29 cellular contexts compared by ENCODE assay signal in the genomic region with DNA sequence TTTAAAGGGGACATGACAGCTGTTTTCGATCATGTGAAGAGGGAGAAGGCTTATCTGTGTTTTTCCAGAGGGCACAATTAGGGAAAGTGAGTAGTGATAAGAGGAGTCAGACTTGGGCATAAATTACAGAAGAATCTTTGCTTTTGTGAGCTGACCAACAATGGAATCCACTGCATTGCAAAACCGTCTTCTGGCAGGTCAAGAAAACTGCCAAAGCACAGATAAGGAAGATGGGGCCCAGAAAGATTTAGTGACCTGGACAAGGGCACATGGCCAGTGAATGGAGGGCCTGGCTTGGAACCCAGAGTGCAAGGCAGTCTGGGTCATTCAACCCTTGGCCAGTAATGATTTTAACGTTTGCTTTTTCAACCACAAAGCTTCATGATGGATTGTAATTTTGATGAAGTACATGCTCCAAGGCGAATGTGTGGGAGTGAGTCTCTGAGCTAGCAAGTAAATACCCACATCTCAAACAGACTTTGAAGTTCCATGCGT.
DNase-seq lines count a peak whose midpoint lies in the region; ATAC-seq, FAIRE-seq and TF ChIP-seq lines count a peak whose summit lies in the region.
"Had no signal": no experiment of that assay in that cellular context is flagged by ENCODE, and none has a peak within 500 bp of the region (broad histone marks: within the 10 kb centered on the region; RNA-seq: fewer than 3 reads in every experiment).

No MANE protein-coding gene starts in this region.

- H2BK120ac ChIP-seq in mesenchymal stem cell (ENCODE audit: low read depth, low read length), result no peak overlapping the region

- H3K4ac ChIP-seq in mesenchymal stem cell (ENCODE audit: low read depth in 1 of 2, low read length in 2 of 2), result no peak overlapping the region

- H3K9me3 Mint-ChIP-seq in activated T-helper 17 cell treated with anti-CD3 and anti-CD28 coated beads, Interleukin-2, amount 50 U/mL, for 72 hours, result no peaks in the 10 kb centered on the region

- H2BK5ac ChIP-seq in mesenchymal stem cell (ENCODE audit: low read depth, low read length, poor library complexity, severe bottlenecking), result no peak overlapping the region

- no peak overlapping the region for H3K4me3 Mint-ChIP-seq in activated T-helper 17 cell treated with anti-CD3 and anti-CD28 coated beads, Interleukin-2, amount 50 U/mL, for 72 hours
- H3K4me3 Mint-ChIP-seq: activated CD4-positive, alpha-beta memory T cell treated with anti-CD3 and anti-CD28 coated beads, Interleukin-2, amount 10 ng/mL, durations not matched to agents 7 days and 5 days; activated T-cell treated with anti-CD3 and anti-CD28 coated beads, Interleukin-2, amount 50 U/mL, for 24 hours; naive B cell; stimulated activated naive CD8-positive, alpha-beta T cell treated with anti-CD3 and anti-CD28 coated beads, Interleukin-15, Interleukin-2, amounts not matched to agents 100 ng/mL and 50 ng/mL, for 24 hours; T-helper 17 cell had no signal

- H3K4me2 ChIP-seq in mesenchymal stem cell (ENCODE audit: low read length, poor library complexity, severe bottlenecking), result no peak overlapping the region
- H3K4me2 ChIP-seq: BLaER1 had no signal

- H4K8ac ChIP-seq in mesenchymal stem cell (ENCODE audit: low read length), result no peak overlapping the region

- H2BK12ac ChIP-seq in mesenchymal stem cell (ENCODE audit: low read length in 2 of 2), result no peak overlapping the region

- H3K18ac ChIP-seq in mesenchymal stem cell (ENCODE audit: low read depth in 1 of 2, low read length in 2 of 2), result no peak overlapping the region

- H3K27me3 Mint-ChIP-seq in activated T-helper 17 cell treated with anti-CD3 and anti-CD28 coated beads, Interleukin-2, amount 50 U/mL, for 72 hours, result peaks cover 3% of the 10 kb centered on the region
- H3K27me3 Mint-ChIP-seq: stimulated activated naive CD8-positive, alpha-beta T cell treated with anti-CD3 and anti-CD28 coated beads, Interleukin-15, Interleukin-2, amounts not matched to agents 100 ng/mL and 50 ng/mL, for 24 hours had no signal

- peaks cover 25% of the 10 kb centered on the region for H3K4me1 ChIP-seq in left ventricle myocardium inferior
- H3K4me1 ChIP-seq in mesenchymal stem cell (ENCODE audit: control insufficient read depth, insufficient read depth, low read depth, low read length), result no peaks in the 10 kb centered on the region
- peaks cover 0 to 6% of the 10 kb centered on the region in 2 donors for H3K4me1 ChIP-seq in uterus
- H3K4me1 ChIP-seq: gastroesophageal sphincter, parathyroid adenoma, upper lobe of left lung had no signal

- H3K4me1 Mint-ChIP-seq in activated T-helper 17 cell treated with anti-CD3 and anti-CD28 coated beads, Interleukin-2, amount 50 U/mL, for 72 hours, result no peaks in the 10 kb centered on the region
- H3K4me1 Mint-ChIP-seq: naive B cell had no signal

- H3K79me1 ChIP-seq in mesenchymal stem cell (replicated peaks; ENCODE audit: low read length, poor library complexity, severe bottlenecking), result no peaks in the 10 kb centered on the region

- no peaks in the 10 kb centered on the region for H3K36me3 Mint-ChIP-seq in activated T-helper 17 cell treated with anti-CD3 and anti-CD28 coated beads, Interleukin-2, amount 50 U/mL, for 72 hours (ENCODE audit: low read depth)

- peak; percentile 94 for FAIRE-seq in endometrium (lab: Jason Lieb, UNC)
- FAIRE-seq: A204.1, D721Med, G401.6, GM19239, HTR-8/SVneo had no signal

- H3K4me3 ChIP-seq in left ventricle myocardium inferior (no peak overlapping the region), mesenchymal stem cell (ENCODE audit: insufficient read depth in 1 of 2, low read depth in 1 of 2, low read length in 2 of 2) (no peak overlapping the region), uterus (no peak overlapping the region)
- H3K4me3 ChIP-seq: BLaER1, gastroesophageal sphincter, upper lobe of left lung had no signal

- no peak for ATAC-seq in activated T-helper 17 cell treated with anti-CD3 and anti-CD28 coated beads, Interleukin-2, amount 50 U/mL, for 72 hours (replicated peaks)
- ATAC-seq: activated naive CD4-positive, alpha-beta T cell treated with anti-CD3 and anti-CD28 coated beads, Interleukin-2, amount 50 U/mL, for 72 hours; gastroesophageal sphincter; T-helper 17 cell had no signal

- H3K27ac ChIP-seq in left ventricle myocardium inferior (replicated peaks) (peak overlapping the region; percentile 21), mesenchymal stem cell (ENCODE audit: low read length, poor library complexity, severe bottlenecking) (no peak overlapping the region), uterus (peak overlapping the region; percentile 42 to 80)
- H3K27ac ChIP-seq: BLaER1, brain microvascular endothelial cell, gastroesophageal sphincter, parathyroid adenoma, upper lobe of left lung, WERI-Rb-1 had no signal

- no peak overlapping the region for H3K14ac ChIP-seq in mesenchymal stem cell (ENCODE audit: low read length in 2 of 2)

- peaks cover 13% of the 10 kb centered on the region for H3K9me3 ChIP-seq in left ventricle myocardium inferior (replicated peaks)
- H3K9me3 ChIP-seq in mesenchymal stem cell (ENCODE audit: control insufficient read depth, low read length), result no peaks in the 10 kb centered on the region
- no peaks in the 10 kb centered on the region for H3K9me3 ChIP-seq in uterus
- H3K9me3 ChIP-seq: BLaER1, upper lobe of left lung had no signal

- H3K9ac ChIP-seq in mesenchymal stem cell (ENCODE audit: low read length), result no peak overlapping the region
- H3K9ac ChIP-seq: BLaER1, parathyroid adenoma had no signal

- intact Hi-C loops in left ventricle myocardium inferior (cut with micrococcal nuclease), result no loop called here
- intact Hi-C loops in cardiac septum (cut with DNase I), result loop anchor here (5.0 kb wide), 1 partner anchor 136 kb away; no protein-coding TSS in a partner anchor
- intact Hi-C loops in uterus (cut with DNase I; ENCODE audit: low total_unique reads), result no loop called here

- DNase-seq in left ventricle myocardium inferior, result no peak
- no peak for DNase-seq in cardiac septum (ENCODE audit: low spot score)
- DNase-seq in mesenchymal stem cell, result peak; percentile 38
- peak; percentile 86 to 92 for DNase-seq in uterus
- no peak for DNase-seq in NCI-H446 (lab: John Stamatoyannopoulos, UW)
- DNase-seq in NCI-H1105 treated with DMSO at 0.1 percent for 48 hours (lab: John Stamatoyannopoulos, UW), result no peak
- DNase-seq: activated CD4-positive, alpha-beta memory T cell treated with anti-CD3 and anti-CD28 coated beads, Interleukin-2, amount 10 ng/mL, durations not matched to agents 7 days and 5 days; activated T-cell treated with anti-CD3 and anti-CD28 coated beads, Interleukin-2, amount 50 U/mL, for 24 hours; brain microvascular endothelial cell; cortex of kidney; H7; naive B cell; NCI-H1417 treated with DMSO at 0.1 percent for 48 hours; SIG-M5; T-helper 17 cell; upper lobe of left lung; WERI-Rb-1 had no signal

- H2BK15ac ChIP-seq in mesenchymal stem cell (ENCODE audit: low read depth, poor library complexity, severe bottlenecking), result no peak overlapping the region

- H2AK5ac ChIP-seq in mesenchymal stem cell (ENCODE audit: low read length, severe bottlenecking), result no peak overlapping the region

- H3K23ac ChIP-seq in mesenchymal stem cell (ENCODE audit: low read length in 2 of 2), result no peak overlapping the region

- WGBS in mesenchymal stem cell, result 42% methylated on average over 4 of the region's 5 CpGs

- H3K27ac Mint-ChIP-seq in activated T-helper 17 cell treated with anti-CD3 and anti-CD28 coated beads, Interleukin-2, amount 50 U/mL, for 72 hours, result no peak overlapping the region
- H3K27ac Mint-ChIP-seq: activated CD4-positive, alpha-beta memory T cell treated with anti-CD3 and anti-CD28 coated beads, Interleukin-2, amount 10 ng/mL, durations not matched to agents 7 days and 5 days; activated T-cell treated with anti-CD3 and anti-CD28 coated beads, Interleukin-2, amount 50 U/mL, for 24 hours; naive B cell; stimulated activated naive CD8-positive, alpha-beta T cell treated with anti-CD3 and anti-CD28 coated beads, Interleukin-15, Interleukin-2, amounts not matched to agents 100 ng/mL and 50 ng/mL, for 24 hours; T-helper 17 cell had no signal

- no peaks in the 10 kb centered on the region for H3K27me3 ChIP-seq in left ventricle myocardium inferior (ENCODE audit: low read depth)
- no peaks in the 10 kb centered on the region for H3K27me3 ChIP-seq in mesenchymal stem cell (ENCODE audit: control insufficient read depth in 1 of 2, insufficient read depth in 1 of 2, low read length in 2 of 2)
- H3K27me3 ChIP-seq in uterus, result no peaks in the 10 kb centered on the region
- H3K27me3 ChIP-seq: BLaER1, brain microvascular endothelial cell, gastroesophageal sphincter, upper lobe of left lung had no signal

- H2AFZ ChIP-seq in mesenchymal stem cell (ENCODE audit: low read depth, low read length), result no peak overlapping the region
- H2AFZ ChIP-seq: parathyroid adenoma had no signal

- TF ChIP-seq CTCF in left ventricle myocardium inferior (IDR thresholded peaks at IDR 0.05; ENCODE audit: borderline replicate concordance) (no peak), uterus (IDR thresholded peaks at IDR 0.05) (no peak)

- no peaks in the 10 kb centered on the region for H3K36me3 ChIP-seq in left ventricle myocardium inferior
- H3K36me3 ChIP-seq in mesenchymal stem cell (ENCODE audit: control insufficient read depth in 1 of 2, insufficient read depth in 2 of 2, low read depth in 1 of 2, low read length in 2 of 2), result no peaks in the 10 kb centered on the region
- no peaks in the 10 kb centered on the region for H3K36me3 ChIP-seq in uterus
- H3K36me3 ChIP-seq: BLaER1, brain microvascular endothelial cell, gastroesophageal sphincter, upper lobe of left lung, WERI-Rb-1 had no signal

- no peak for TF ChIP-seq POLR2A in uterus (IDR thresholded peaks at IDR 0.05)

- H4K91ac ChIP-seq in mesenchymal stem cell (ENCODE audit: low read length), result no peak overlapping the region

Comparison
In these comparisons a context has a peak if more than half of its experiments do, and no peak if none do; other contexts are left out.
1. DNase-seq: peak in mesenchymal stem cell (single experiment) and uterus (2 of 2); none in left ventricle myocardium inferior (single experiment), cardiac septum (single experiment), NCI-H446 (0 of 2) and NCI-H1105 treated with DMSO at 0.1 percent for 48 hours (single experiment).